Comparison of ENCODE assay signal across 8 cellular contexts in the genomic region with DNA sequence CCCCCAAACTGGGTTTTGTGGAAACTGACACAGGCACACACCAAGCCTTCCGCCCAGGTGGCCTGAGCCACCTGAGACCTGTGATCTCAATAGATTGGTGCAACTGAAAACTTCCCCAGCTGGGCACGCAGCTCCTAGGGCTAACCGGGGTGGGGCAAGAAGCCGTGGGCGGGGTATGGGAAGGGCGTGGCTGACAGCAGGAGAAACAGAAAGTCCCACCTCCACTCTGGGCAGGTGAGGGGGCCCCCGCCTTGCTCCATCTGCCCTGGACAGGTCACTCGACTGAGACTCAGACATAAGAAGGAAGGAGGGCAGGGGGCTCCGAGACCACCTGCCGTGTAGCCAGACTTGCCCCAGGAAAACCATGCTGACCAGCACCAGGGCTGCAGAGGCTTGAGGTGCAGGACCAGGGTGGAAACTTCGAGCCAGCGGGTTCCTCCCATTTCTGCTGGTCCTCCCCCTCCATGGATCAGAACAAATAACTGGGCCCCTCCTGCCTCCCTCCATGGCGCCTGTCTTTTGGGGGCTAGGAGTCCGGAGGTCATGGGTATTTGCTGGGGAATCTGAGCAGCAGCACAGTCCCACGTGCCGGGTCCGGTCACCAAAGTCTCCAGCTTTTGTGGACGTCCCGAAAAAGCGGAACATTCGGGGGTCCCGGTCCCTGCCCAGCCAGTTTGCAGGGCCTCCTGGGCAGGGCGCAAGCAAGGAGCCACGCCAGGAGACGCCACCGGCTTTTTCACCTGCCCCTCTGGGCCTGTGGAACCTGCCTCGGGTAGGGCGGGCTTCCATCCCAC. TPM values are rescaled to one million over a fixed set of nuclear protein-coding genes. Genes with fewer than 3 reads are reported as not detected.
DNase-seq lines count a peak whose midpoint lies in the region; ATAC-seq, FAIRE-seq and TF ChIP-seq lines count a peak whose summit lies in the region.

No MANE protein-coding gene starts in this region.

- in situ Hi-C loops in HepG2 (cut with HindIII; ENCODE audit: extremely low pct_ligation_motif_present, low pct_unique_long_range_greater_than_20kb): no loop called here

- TF ChIP-seq CTCF in CD8-positive, alpha-beta T cell (IDR thresholded peaks at IDR 0.05): no peak
- no peak for TF ChIP-seq CTCF in VCaP (conservative IDR thresholded peaks at IDR 0.05)
- no peak for TF ChIP-seq CTCF in HepG2 (CRISPR knock-in tag; IDR thresholded peaks at IDR 0.05)

- peak overlapping the region; percentile 72 for H3K27ac Mint-ChIP-seq in CD8-positive, alpha-beta T cell

- peak overlapping the region; percentile 55 for H3K4me3 ChIP-seq in CD8-positive, alpha-beta T cell (ENCODE audit: low read depth, low read length)
- no peak overlapping the region for H3K4me3 ChIP-seq in Karpas-422 (ENCODE audit: low read length)
- H3K4me3 ChIP-seq in HepG2 (replicated peaks in 1 of 3; ENCODE audit: insufficient read depth in 1 of 3, low read depth in 2 of 3, low read length in 3 of 3): peak overlapping the region; percentile 53 to 78 (median 71); a peak in 5 of 6 replicates

- H3K9me3 ChIP-seq in CD8-positive, alpha-beta T cell (ENCODE audit: low read length): no peaks in the 10 kb centered on the region
- no peaks in the 10 kb centered on the region for H3K9me3 ChIP-seq in Karpas-422 (ENCODE audit: low read length)
- H3K9me3 ChIP-seq in HepG2 (ENCODE audit: low read length): no peaks in the 10 kb centered on the region

- peak; percentile 67 for ATAC-seq in CD8-positive, alpha-beta T cell
- ATAC-seq in HepG2 (no peak), GM19397 (IDR thresholded peaks at IDR 0.05; ENCODE audit: unreplicated experiment) (no peak), GM18907 (IDR thresholded peaks at IDR 0.05; ENCODE audit: unreplicated experiment) (no peak)

- H3K79me2 ChIP-seq in Karpas-422 (ENCODE audit: low read length) (no peaks in the 10 kb centered on the region), HepG2 (ENCODE audit: insufficient read depth, low read length) (no peaks in the 10 kb centered on the region)

- H4K20me1 ChIP-seq in Karpas-422 (ENCODE audit: insufficient read depth, low read depth, low read length): no peaks in the 10 kb centered on the region
- no peaks in the 10 kb centered on the region for H4K20me1 ChIP-seq in HepG2 (ENCODE audit: insufficient read depth, low read length)

- CTCF ChIA-PET in CD8-positive, alpha-beta T cell (lab: Charles Lee): no interaction called here
- CTCF ChIA-PET in HepG2 (lab: Yijun Ruan, JAX; ENCODE audit: low intra/inter-chr PET ratio, low total read pairs): interaction anchor here (0.6 kb wide), 1 partner anchor 58 kb away, joined by 3 read pairs; no protein-coding TSS in a partner anchor

- H3K36me3 ChIP-seq in CD8-positive, alpha-beta T cell (ENCODE audit: insufficient read depth, low read length): no peaks in the 10 kb centered on the region
- H3K36me3 ChIP-seq in Karpas-422 (ENCODE audit: insufficient read depth, low read length) (no peaks in the 10 kb centered on the region), HepG2 (replicated peaks in 1 of 2; ENCODE audit: control insufficient read depth in 1 of 2, insufficient read depth in 2 of 2, low read length in 2 of 2) (no peaks in the 10 kb centered on the region)

- TF ChIP-seq EP300 in HepG2 (IDR thresholded peaks at IDR 0.05; ENCODE audit: low read depth in 2 of 2, low read length in 2 of 2) (no peak), HepG2 (CRISPR knock-in tag; IDR thresholded peaks at IDR 0.05; ENCODE audit: borderline replicate concordance) (no peak)

- H3K36me3 Mint-ChIP-seq in CD8-positive, alpha-beta T cell: no peaks in the 10 kb centered on the region

- WGBS in HepG2 (ENCODE audit: low lambda C conversion rate): 29% methylated on average over 23 of the region's 28 CpGs

- H3K4me1 Mint-ChIP-seq in CD8-positive, alpha-beta T cell (ENCODE audit: low read depth): peaks cover 14% of the 10 kb centered on the region

- H2AFZ ChIP-seq in Karpas-422 (ENCODE audit: low read length): no peak overlapping the region
- H2AFZ ChIP-seq in HepG2 (ENCODE audit: low read length): no peak overlapping the region

- no peak for FAIRE-seq in HepG2 (lab: Jason Lieb, UNC)

- peak overlapping the region; percentile 80 for H3K4me3 Mint-ChIP-seq in CD8-positive, alpha-beta T cell

- H3K27ac ChIP-seq in CD8-positive, alpha-beta T cell (ENCODE audit: low read depth, low read length): no peak overlapping the region
- H3K27ac ChIP-seq in Karpas-422 (ENCODE audit: low read length) (no peak overlapping the region), VCaP (peak overlapping the region; percentile 65; the same call in 1 of the 2 replicates), caudate nucleus (ENCODE audit: low read depth, low read length) (peak overlapping the region; percentile 67), HepG2 (ENCODE audit: extremely low read length, insufficient read depth, low read length) (no peak overlapping the region)

- TSS peak; percentile 57 for BruUV-seq in HepG2 (replicated peaks; lab: Mats Ljungman, UMichigan)

- no peaks in the 10 kb centered on the region for H3K9me3 Mint-ChIP-seq in CD8-positive, alpha-beta T cell

- intact Hi-C loops in CD8-positive, alpha-beta T cell (cut with DNase I, micrococcal nuclease): loop anchor here in 1 of 2 experiments (1.0 to 2.0 kb wide), 2 partner anchors 47 to 58 kb away; no protein-coding TSS in a partner anchor
- intact Hi-C loops in HepG2 (cut with micrococcal nuclease; ENCODE audit: unreplicated experiment): no loop called here

- TF ChIP-seq RAD21 in HepG2 (CRISPR knock-in tag; IDR thresholded peaks at IDR 0.05): no peak; the same call in 1 of the 2 replicates

- H3K9ac ChIP-seq in Karpas-422 (ENCODE audit: low read length) (no peak overlapping the region), HepG2 (ENCODE audit: insufficient read depth, low read depth, low read length) (peak overlapping the region; percentile 51; the same call in 1 of the 2 replicates)

- no peak for TF ChIP-seq POLR2A in HepG2 (IDR thresholded peaks at IDR 0.05; ENCODE audit: insufficient read depth in 1 of 2, low read depth in 2 of 2, low read length in 2 of 2)

- DNase-seq in CD8-positive, alpha-beta T cell: peak; percentile 16 to 71 (median 60)
- DNase-seq in Karpas-422 (peak; percentile 64), caudate nucleus (lab: John Stamatoyannopoulos, UW) (peak in 1 of 61 donors; percentile 33), HepG2 (ENCODE audit: low spot score) (no peak)
- peak; percentile 31 to 42 for DNase-seq in stimulated activated CD4-positive, alpha-beta T cell treated with anti-CD3 and anti-CD28 coated beads, Interleukin-4, amount 100 ng/mL, for 48 hours (ENCODE audit: low read depth in 2 of 2)

- H3K27me3 Mint-ChIP-seq in CD8-positive, alpha-beta T cell (ENCODE audit: low read depth): peaks cover 5% of the 10 kb centered on the region

- H3K27me3 ChIP-seq in CD8-positive, alpha-beta T cell (ENCODE audit: insufficient read depth, low read length): no peaks in the 10 kb centered on the region
- H3K27me3 ChIP-seq in Karpas-422 (ENCODE audit: low read length) (no peaks in the 10 kb centered on the region), HepG2 (ENCODE audit: control insufficient read depth in 1 of 2, insufficient read depth in 2 of 2, low read length in 2 of 2) (peaks cover 3 to 18% of the 10 kb centered on the region in 2 experiments; a peak in 3 of 5 replicates)

- POLR2A ChIA-PET in CD8-positive, alpha-beta T cell (lab: Charles Lee): interaction anchor here (0.9 to 1.1 kb wide), 2 partner anchors 11 to 58 kb away, joined by 4 read pairs; no protein-coding TSS in a partner anchor
- POLR2A ChIA-PET in HepG2 (lab: Yijun Ruan, JAX): interaction anchor here (1.2 to 2.8 kb wide), 3 partner anchors 10 to 42 kb away, joined by 3 to 10 read pairs (median 3); no protein-coding TSS in a partner anchor

- no peak overlapping the region for H3K4me2 ChIP-seq in Karpas-422 (ENCODE audit: low read depth, low read length, poor library complexity, severe bottlenecking)
- H3K4me2 ChIP-seq in HepG2 (ENCODE audit: low read depth, low read length): peak overlapping the region; percentile 83

- no peaks in the 10 kb centered on the region for H3K9me2 ChIP-seq in Karpas-422 (replicated peaks; ENCODE audit: insufficient read depth, low read length)

- peaks cover 13% of the 10 kb centered on the region for H3K4me1 ChIP-seq in CD8-positive, alpha-beta T cell (ENCODE audit: insufficient read depth, low read length)
- H3K4me1 ChIP-seq in Karpas-422 (ENCODE audit: low read length) (no peaks in the 10 kb centered on the region), HepG2 (ENCODE audit: insufficient read depth, low read length) (peaks cover 49% of the 10 kb centered on the region)

RNA-seq across cellular contexts. Expression of a gene that starts 1.3 kb away (rescaled TPM):
- 1 to 10 TPM; 8.9 to 9.4 TPM for total RNA-seq in CD8-positive, alpha-beta T cell
- 0.07 TPM in 1 of 2 replicates, not detected in the other for total RNA-seq in Karpas-422 (2014; rRNA removed; shearing (Covaris generic); ENCODE audit: low replicate concordance)
- 2.2 and 3.8 TPM in 2 replicates for total RNA-seq in HepG2 (2016; rRNA removed; fragmentation: Illumina TruSeq; extraction: Trizol)
- 1.4 and 1.7 TPM in 2 replicates for total RNA-seq in HepG2 (2016; cell fraction: cytosol; rRNA removed; fragmentation: Illumina TruSeq; extraction: Trizol; ENCODE audit: low read depth)
- 1.7 and 3.9 TPM in 2 replicates for total RNA-seq in HepG2 (2016; cell fraction: insoluble cytoplasmic fraction; rRNA removed; fragmentation: Illumina TruSeq; extraction: Trizol)
- total RNA-seq in HepG2 (2016; cell fraction: membrane; rRNA removed; fragmentation: Illumina TruSeq; extraction: Trizol): 3.3 and 3.4 TPM in 2 replicates
- total RNA-seq in HepG2 (2016; cell fraction: nucleus; rRNA removed; fragmentation: Illumina TruSeq; extraction: Trizol): 6.3 and 8.0 TPM in 2 replicates
- 8.5 and 11.7 TPM in 2 replicates for polyA plus RNA-seq in HepG2 (2011; rRNA removed)
- 8.0 and 12.6 TPM in 2 replicates for polyA plus RNA-seq in HepG2 (2011; cell fraction: cytosol; rRNA removed)
- polyA plus RNA-seq in HepG2 (2011; cell fraction: nucleus; rRNA removed): 10.4 and 13.8 TPM in 2 replicates
- 25.0 and 33.2 TPM in 2 replicates for polyA plus RNA-seq in HepG2 (2012)
- 3.0 and 3.2 TPM in 2 replicates for polyA plus RNA-seq in HepG2 (2016; cell fraction: cytosol; fragmentation: Illumina TruSeq; extraction: Trizol; ENCODE audit: low read depth)
- polyA plus RNA-seq in HepG2 (2016; cell fraction: insoluble cytoplasmic fraction; fragmentation: Illumina TruSeq; extraction: Trizol; ENCODE audit: low read depth): 3.9 and 5.4 TPM in 2 replicates
- 4.0 and 5.0 TPM in 2 replicates for polyA plus RNA-seq in HepG2 (2016; cell fraction: membrane; fragmentation: Illumina TruSeq; extraction: Trizol; ENCODE audit: low read depth)
- polyA plus RNA-seq in HepG2 (2016; cell fraction: nucleus; fragmentation: Illumina TruSeq; extraction: Trizol; ENCODE audit: insufficient read depth, low read depth): 18.4 and 18.6 TPM in 2 replicates
- 10.0 and 25.5 TPM in 2 replicates for polyA minus RNA-seq in HepG2 (2011; rRNA and poly(A)+ RNA removed; ENCODE audit: low replicate concordance)
- polyA minus RNA-seq in HepG2 (2011; cell fraction: cytosol; rRNA and poly(A)+ RNA removed): 11.5 and 14.6 TPM in 2 replicates
- polyA minus RNA-seq in HepG2 (2011; cell fraction: nucleus; rRNA and poly(A)+ RNA removed): 4.2 and 6.2 TPM in 2 replicates

RNA-seq across cellular contexts. Expression of a gene that starts 20.9 kb away (rescaled TPM):
- 1 to 10 TPM; 5.3 to 6.3 TPM for total RNA-seq in CD8-positive, alpha-beta T cell
- not detected in 2 replicates for total RNA-seq in Karpas-422 (2014; rRNA removed; shearing (Covaris generic); ENCODE audit: low replicate concordance)
- not detected in 2 replicates for total RNA-seq in HepG2 (2016; rRNA removed; fragmentation: Illumina TruSeq; extraction: Trizol)
- total RNA-seq in HepG2 (2016; cell fraction: cytosol; rRNA removed; fragmentation: Illumina TruSeq; extraction: Trizol; ENCODE audit: low read depth): not detected in 2 replicates
- 0.06 TPM in 1 of 2 replicates, not detected in the other for total RNA-seq in HepG2 (2016; cell fraction: insoluble cytoplasmic fraction; rRNA removed; fragmentation: Illumina TruSeq; extraction: Trizol)
- total RNA-seq in HepG2 (2016; cell fraction: membrane; rRNA removed; fragmentation: Illumina TruSeq; extraction: Trizol): not detected in 2 replicates
- total RNA-seq in HepG2 (2016; cell fraction: nucleus; rRNA removed; fragmentation: Illumina TruSeq; extraction: Trizol): not detected in 2 replicates
- polyA plus RNA-seq in HepG2 (2011; rRNA removed): not detected in 2 replicates
- polyA plus RNA-seq in HepG2 (2011; cell fraction: cytosol; rRNA removed): not detected in 2 replicates
- 0.14 and 0.31 TPM in 2 replicates for polyA plus RNA-seq in HepG2 (2011; cell fraction: nucleus; rRNA removed)
- polyA plus RNA-seq in HepG2 (2012): 0.07 and 0.13 TPM in 2 replicates
- polyA plus RNA-seq in HepG2 (2016; cell fraction: cytosol; fragmentation: Illumina TruSeq; extraction: Trizol; ENCODE audit: low read depth): not detected in 2 replicates
- not detected in 2 replicates for polyA plus RNA-seq in HepG2 (2016; cell fraction: insoluble cytoplasmic fraction; fragmentation: Illumina TruSeq; extraction: Trizol; ENCODE audit: low read depth)
- polyA plus RNA-seq in HepG2 (2016; cell fraction: membrane; fragmentation: Illumina TruSeq; extraction: Trizol; ENCODE audit: low read depth): not detected in 2 replicates
- polyA plus RNA-seq in HepG2 (2016; cell fraction: nucleus; fragmentation: Illumina TruSeq; extraction: Trizol; ENCODE audit: insufficient read depth, low read depth): not detected in 2 replicates
- 1.2 TPM in 1 of 2 replicates, not detected in the other for polyA minus RNA-seq in HepG2 (2011; rRNA and poly(A)+ RNA removed; ENCODE audit: low replicate concordance)
- polyA minus RNA-seq in HepG2 (2011; cell fraction: cytosol; rRNA and poly(A)+ RNA removed): not detected in 2 replicates
- polyA minus RNA-seq in HepG2 (2011; cell fraction: nucleus; rRNA and poly(A)+ RNA removed): 1.5 and 1.6 TPM in 2 replicates

RNA-seq across cellular contexts. Expression of a gene that starts 55.9 kb away (rescaled TPM):
- 10 to 100 TPM; 30.9 to 32.0 TPM for total RNA-seq in CD8-positive, alpha-beta T cell
- total RNA-seq in Karpas-422 (2014; rRNA removed; shearing (Covaris generic); ENCODE audit: low replicate concordance): 23.7 and 39.5 TPM in 2 replicates
- total RNA-seq in HepG2 (2016; rRNA removed; fragmentation: Illumina TruSeq; extraction: Trizol): 116 and 332 TPM in 2 replicates
- total RNA-seq in HepG2 (2016; cell fraction: cytosol; rRNA removed; fragmentation: Illumina TruSeq; extraction: Trizol; ENCODE audit: low read depth): 62.3 and 63.4 TPM in 2 replicates
- 116 and 342 TPM in 2 replicates for total RNA-seq in HepG2 (2016; cell fraction: insoluble cytoplasmic fraction; rRNA removed; fragmentation: Illumina TruSeq; extraction: Trizol)
- total RNA-seq in HepG2 (2016; cell fraction: membrane; rRNA removed; fragmentation: Illumina TruSeq; extraction: Trizol): 57.6 and 60.1 TPM in 2 replicates
- total RNA-seq in HepG2 (2016; cell fraction: nucleus; rRNA removed; fragmentation: Illumina TruSeq; extraction: Trizol): 311 and 384 TPM in 2 replicates
- polyA plus RNA-seq in HepG2 (2011; rRNA removed): 137 and 185 TPM in 2 replicates
- 89.4 and 111 TPM in 2 replicates for polyA plus RNA-seq in HepG2 (2011; cell fraction: cytosol; rRNA removed)
- 667 and 704 TPM in 2 replicates for polyA plus RNA-seq in HepG2 (2011; cell fraction: nucleus; rRNA removed)
- polyA plus RNA-seq in HepG2 (2012): 341 and 458 TPM in 2 replicates
- 36.8 and 37.2 TPM in 2 replicates for polyA plus RNA-seq in HepG2 (2016; cell fraction: cytosol; fragmentation: Illumina TruSeq; extraction: Trizol; ENCODE audit: low read depth)
- polyA plus RNA-seq in HepG2 (2016; cell fraction: insoluble cytoplasmic fraction; fragmentation: Illumina TruSeq; extraction: Trizol; ENCODE audit: low read depth): 103 and 140 TPM in 2 replicates
- 41.5 and 48.5 TPM in 2 replicates for polyA plus RNA-seq in HepG2 (2016; cell fraction: membrane; fragmentation: Illumina TruSeq; extraction: Trizol; ENCODE audit: low read depth)
- polyA plus RNA-seq in HepG2 (2016; cell fraction: nucleus; fragmentation: Illumina TruSeq; extraction: Trizol; ENCODE audit: insufficient read depth, low read depth): 669 and 711 TPM in 2 replicates
- 165 and 565 TPM in 2 replicates for polyA minus RNA-seq in HepG2 (2011; rRNA and poly(A)+ RNA removed; ENCODE audit: low replicate concordance)
- polyA minus RNA-seq in HepG2 (2011; cell fraction: cytosol; rRNA and poly(A)+ RNA removed): 316 and 377 TPM in 2 replicates
- 112 and 148 TPM in 2 replicates for polyA minus RNA-seq in HepG2 (2011; cell fraction: nucleus; rRNA and poly(A)+ RNA removed)

Comparison
In these comparisons a context has a peak if more than half of its experiments do, and no peak if none do; other contexts are left out.
1. H3K27ac ChIP-seq: peak in VCaP (single experiment) and caudate nucleus (single experiment); none in CD8-positive, alpha-beta T cell (single experiment), Karpas-422 (single experiment) and HepG2 (single experiment).